Comparison of ENCODE assay signal across 1 cellular context in genomic region chr3:14352002-14352627, GRCh38.
A peak's percentile ranks its signal among the peaks of the same experiment; 100 is the strongest.
TF ChIP-seq lines count a peak whose summit lies in the region.

No MANE protein-coding gene starts in this region.

TF ChIP-seq in K562, 482 proteins besides CTCF, POLR2A, EP300 and RAD21 (continued from another document):
- TF ChIP-seq ZBTB12 (CRISPR knock-in tag; IDR thresholded peaks at IDR 0.05): peak; percentile 24; the same call in 1 of the 2 replicates
- TF ChIP-seq SIX5 (IDR thresholded peaks at IDR 0.05; ENCODE audit: borderline replicate concordance in 1 of 2, insufficient read depth in 1 of 2, low read depth in 1 of 2, low read length in 2 of 2): no peak
- TF ChIP-seq C11orf30 (IDR thresholded peaks at IDR 0.05; ENCODE audit: low read depth): peak; percentile 82
- no peak for TF ChIP-seq ZNF589 (CRISPR knock-in tag; IDR thresholded peaks at IDR 0.05; ENCODE audit: low read depth)
- TF ChIP-seq, protein P1, sequence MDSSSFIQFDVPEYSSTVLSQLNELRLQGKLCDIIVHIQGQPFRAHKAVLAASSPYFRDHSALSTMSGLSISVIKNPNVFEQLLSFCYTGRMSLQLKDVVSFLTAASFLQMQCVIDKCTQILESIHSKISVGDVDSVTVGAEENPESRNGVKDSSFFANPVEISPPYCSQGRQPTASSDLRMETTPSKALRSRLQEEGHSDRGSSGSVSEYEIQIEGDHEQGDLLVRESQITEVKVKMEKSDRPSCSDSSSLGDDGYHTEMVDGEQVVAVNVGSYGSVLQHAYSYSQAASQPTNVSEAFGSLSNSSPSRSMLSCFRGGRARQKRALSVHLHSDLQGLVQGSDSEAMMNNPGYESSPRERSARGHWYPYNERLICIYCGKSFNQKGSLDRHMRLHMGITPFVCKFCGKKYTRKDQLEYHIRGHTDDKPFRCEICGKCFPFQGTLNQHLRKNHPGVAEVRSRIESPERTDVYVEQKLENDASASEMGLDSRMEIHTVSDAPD (CRISPR knock-in tag; IDR thresholded peaks at IDR 0.05): no peak
- peak; percentile 32 for TF ChIP-seq MEIS2 (IDR thresholded peaks at IDR 0.05; ENCODE audit: partially characterized antibody)
- TF ChIP-seq DPF2 (IDR thresholded peaks at IDR 0.05): peak; percentile 39; the same call in 1 of the 2 replicates
- TF ChIP-seq, protein P2, sequence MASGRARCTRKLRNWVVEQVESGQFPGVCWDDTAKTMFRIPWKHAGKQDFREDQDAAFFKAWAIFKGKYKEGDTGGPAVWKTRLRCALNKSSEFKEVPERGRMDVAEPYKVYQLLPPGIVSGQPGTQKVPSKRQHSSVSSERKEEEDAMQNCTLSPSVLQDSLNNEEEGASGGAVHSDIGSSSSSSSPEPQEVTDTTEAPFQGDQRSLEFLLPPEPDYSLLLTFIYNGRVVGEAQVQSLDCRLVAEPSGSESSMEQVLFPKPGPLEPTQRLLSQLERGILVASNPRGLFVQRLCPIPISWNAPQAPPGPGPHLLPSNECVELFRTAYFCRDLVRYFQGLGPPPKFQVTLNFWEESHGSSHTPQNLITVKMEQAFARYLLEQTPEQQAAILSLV (tag; IDR thresholded peaks at IDR 0.05): peak; percentile 69; the same call in 1 of the 2 replicates
- no peak for TF ChIP-seq ILF3 (IDR thresholded peaks at IDR 0.05; ENCODE audit: borderline replicate concordance)
- TF ChIP-seq SMARCA5 (IDR thresholded peaks at IDR 0.05): no peak
- TF ChIP-seq, protein P3, sequence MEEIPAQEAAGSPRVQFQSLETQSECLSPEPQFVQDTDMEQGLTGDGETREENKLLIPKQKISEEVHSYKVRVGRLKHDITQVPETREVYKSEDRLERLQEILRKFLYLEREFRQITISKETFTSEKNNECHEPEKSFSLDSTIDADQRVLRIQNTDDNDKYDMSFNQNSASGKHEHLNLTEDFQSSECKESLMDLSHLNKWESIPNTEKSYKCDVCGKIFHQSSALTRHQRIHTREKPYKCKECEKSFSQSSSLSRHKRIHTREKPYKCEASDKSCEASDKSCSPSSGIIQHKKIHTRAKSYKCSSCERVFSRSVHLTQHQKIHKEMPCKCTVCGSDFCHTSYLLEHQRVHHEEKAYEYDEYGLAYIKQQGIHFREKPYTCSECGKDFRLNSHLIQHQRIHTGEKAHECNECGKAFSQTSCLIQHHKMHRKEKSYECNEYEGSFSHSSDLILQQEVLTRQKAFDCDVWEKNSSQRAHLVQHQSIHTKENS (CRISPR knock-in tag; IDR thresholded peaks at IDR 0.05): no peak
- peak; percentile 55; the same call in 1 of the 2 replicates for TF ChIP-seq GTF2E2 (tag; IDR thresholded peaks at IDR 0.05)
- no peak for TF ChIP-seq U2AF1 (optimal IDR thresholded peaks at IDR 0.05; ENCODE audit: low read depth, low read length)
- peak; percentile 9; the same call in 1 of the 2 replicates for TF ChIP-seq HIVEP1 (CRISPR knock-in tag; IDR thresholded peaks at IDR 0.05)
